Comparison of ENCODE assay signal across 18 cellular contexts in genomic region chr5:173236531-173237501, GRCh38. TPM values are rescaled to one million over a fixed set of nuclear protein-coding genes. Genes with fewer than 3 reads are reported as not detected.
DNase-seq lines count a peak whose midpoint lies in the region; ATAC-seq lines count a peak whose summit lies in the region.
"Had no signal": no experiment of that assay in that cellular context is flagged by ENCODE, and none has a peak within 500 bp of the region (broad histone marks: within the 10 kb centered on the region; RNA-seq: fewer than 3 reads in every experiment).

No MANE protein-coding gene starts in this region.

- no peak overlapping the region for H3K27ac Mint-ChIP-seq in T-helper 17 cell
- H3K27ac Mint-ChIP-seq in stimulated activated naive B cell treated with anti-CD40 and anti-IgM and Interleukin-4, amounts not matched to agents 10 μg/mL and 1 μg/mL and 100 μg/mL, for 72 hours: peak overlapping the region; percentile 84

- H3K9me3 ChIP-seq in T-helper 17 cell (ENCODE audit: control insufficient read depth, low read length, poor library complexity, severe bottlenecking): no peaks in the 10 kb centered on the region
- H3K9me3 ChIP-seq: tibial nerve had no signal

- intact Hi-C loops in Right ventricle myocardium superior (cut with DNase I): loop anchor here (10.0 kb wide), 1 partner anchor 72 kb away; no protein-coding TSS in a partner anchor
- intact Hi-C loops in left cardiac atrium (cut with DNase I): no loop called here

- ATAC-seq in Right ventricle myocardium superior (ENCODE audit: poor library complexity) (peak; percentile 13), left cardiac atrium (no peak), T-helper 17 cell (no peak)
- ATAC-seq in stimulated activated naive B cell treated with anti-CD40 and anti-IgM and Interleukin-4, amounts not matched to agents 10 μg/mL and 1 μg/mL and 100 μg/mL, for 72 hours (replicated peaks): no peak

- peaks cover 34% of the 10 kb centered on the region for H3K4me1 Mint-ChIP-seq in T-helper 17 cell
- H3K4me1 Mint-ChIP-seq in stimulated activated naive B cell treated with anti-CD40 and anti-IgM and Interleukin-4, amounts not matched to agents 10 μg/mL and 1 μg/mL and 100 μg/mL, for 72 hours: peaks cover 27 to 49% of the 10 kb centered on the region in 2 donors

- no peaks in the 10 kb centered on the region for H3K9me3 Mint-ChIP-seq in stimulated activated naive B cell treated with anti-CD40 and anti-IgM and Interleukin-4, amounts not matched to agents 10 μg/mL and 1 μg/mL and 100 μg/mL, for 72 hours
- H3K9me3 Mint-ChIP-seq: central memory CD8-positive, alpha-beta T cell had no signal

- H3K36me3 Mint-ChIP-seq in T-helper 17 cell (ENCODE audit: low read depth): peaks cover 11% of the 10 kb centered on the region
- peaks cover 1 to 11% of the 10 kb centered on the region in 2 donors for H3K36me3 Mint-ChIP-seq in stimulated activated naive B cell treated with anti-CD40 and anti-IgM and Interleukin-4, amounts not matched to agents 10 μg/mL and 1 μg/mL and 100 μg/mL, for 72 hours

- H3K27me3 Mint-ChIP-seq in T-helper 17 cell: peaks cover 94% of the 10 kb centered on the region
- H3K27me3 Mint-ChIP-seq in stimulated activated naive B cell treated with anti-CD40 and anti-IgM and Interleukin-4, amounts not matched to agents 10 μg/mL and 1 μg/mL and 100 μg/mL, for 72 hours: peaks cover 81 to 96% of the 10 kb centered on the region in 2 donors

- peak overlapping the region; percentile 36 for H3K4me3 Mint-ChIP-seq in T-helper 17 cell
- peak overlapping the region in 1 of 2 donors; percentile 13 for H3K4me3 Mint-ChIP-seq in stimulated activated naive B cell treated with anti-CD40 and anti-IgM and Interleukin-4, amounts not matched to agents 10 μg/mL and 1 μg/mL and 100 μg/mL, for 72 hours
- H3K4me3 Mint-ChIP-seq: central memory CD8-positive, alpha-beta T cell had no signal

- DNase-seq in Right ventricle myocardium superior (no peak), left cardiac atrium (no peak), T-helper 17 cell (no peak), left kidney (ENCODE audit: low read depth, low spot score) (peak; percentile 39), NCI-H2171 (lab: John Stamatoyannopoulos, UW) (no peak), NCI-H1930 (lab: John Stamatoyannopoulos, UW) (no peak), AG08396 (ENCODE audit: low spot score) (no peak)
- no peak for DNase-seq in stimulated activated naive B cell treated with anti-CD40 and anti-IgM and Interleukin-4, amounts not matched to agents 10 μg/mL and 1 μg/mL and 100 μg/mL, for 72 hours
- DNase-seq: activated CD4-positive, alpha-beta T cell treated with anti-CD3 and anti-CD28 coated beads for 4 hours; amniotic stem cell; effector CD8-positive, alpha-beta T cell; NCI-H1092 treated with DMSO at 0.1 percent for 48 hours; NCI-H2107; NCI-H774 had no signal

RNA-seq across cellular contexts. Expression of gene NKX2-5, which starts 1.8 kb away (rescaled TPM):
- total RNA-seq in Right ventricle myocardium superior: 260 TPM
- 100 to 1,000 TPM; 148 to 157 TPM for total RNA-seq in left cardiac atrium
- not detected for total RNA-seq in T-helper 17 cell
- total RNA-seq: hepatocyte, mononuclear cell, tibial nerve had no signal

Comparison
In these comparisons a context has a peak if more than half of its experiments do, and no peak if none do; other contexts are left out.
1. RNA of gene NKX2-5, which starts 1.8 kb away (total RNA-seq): 260 TPM in Right ventricle myocardium superior (single experiment) and 148 to 157 TPM in left cardiac atrium; not detected in T-helper 17 cell; every median in the first group is over 100 times any median in the second.